17 cellular contexts compared by ENCODE assay signal in the genomic region with DNA sequence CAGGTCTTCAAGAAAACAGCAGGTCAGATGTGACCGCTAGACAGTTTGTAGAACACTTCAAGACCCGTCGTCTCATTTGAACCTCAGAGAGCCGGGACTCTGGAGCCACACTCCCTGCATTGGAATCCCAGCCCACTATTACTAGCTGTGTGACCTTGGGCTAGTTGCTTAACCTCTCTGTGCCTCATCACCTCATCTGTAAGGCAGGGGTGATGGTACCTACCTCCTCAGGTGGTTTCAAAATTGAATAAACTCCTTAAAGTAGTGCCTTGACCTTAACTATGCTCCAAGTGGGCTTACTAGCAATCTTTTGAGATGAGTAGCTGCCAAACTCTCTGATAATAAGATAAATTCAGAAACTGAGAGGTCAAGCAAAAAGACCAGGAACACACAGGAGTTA. TPM values are rescaled to one million over a fixed set of nuclear protein-coding genes. Genes with fewer than 3 reads are reported as not detected.
DNase-seq lines count a peak whose midpoint lies in the region; ATAC-seq and TF ChIP-seq lines count a peak whose summit lies in the region.
"Had no signal": no experiment of that assay in that cellular context is flagged by ENCODE, and none has a peak within 500 bp of the region (broad histone marks: within the 10 kb centered on the region; RNA-seq: fewer than 3 reads in every experiment).

No MANE protein-coding gene starts in this region.

- intact Hi-C loops in heart right ventricle (cut with DNase I) (no loop called here), left ventricle myocardium superior (cut with micrococcal nuclease) (no loop called here)

- H3K9ac ChIP-seq in muscle layer of colon (ENCODE audit: low read length), result no peak overlapping the region
- H3K9ac ChIP-seq: BLaER1 had no signal

- H3K27ac ChIP-seq in heart right ventricle, result peak overlapping the region; percentile 36 to 85 (median 78)
- peak overlapping the region; percentile 38 for H3K27ac ChIP-seq in muscle layer of colon (ENCODE audit: low read depth, low read length)
- H3K27ac ChIP-seq: BLaER1 had no signal

- DNase-seq in heart right ventricle, result no peak
- no peak for DNase-seq in left ventricle myocardium superior
- DNase-seq in central memory CD8-positive, alpha-beta T cell (ENCODE audit: low spot score in 2 of 2), result no peak
- DNase-seq in stimulated activated effector memory CD8-positive, alpha-beta T cell treated with anti-CD3 and anti-CD28 coated beads, Interleukin-12 subunit alpha, Interleukin-12 subunit beta, amount 100 ng/mL, for 72 hours (ENCODE audit: low spot score in 2 of 2), result no peak
- no peak for DNase-seq in stimulated activated CD8-positive, alpha-beta memory T cell treated with anti-CD3 and anti-CD28 coated beads, Interleukin-4, amount 100 ng/mL, for 48 hours
- DNase-seq: 8988T; GDM1; H9; MV-4-11; NCI-H1417; NCI-H1930; NCI-H446; NK-92 treated with Interleukin-12 subunit alpha and Interleukin-12 subunit beta, amount 100 ng/mL, for 24 hours had no signal

- H3K4me3 ChIP-seq in heart right ventricle (no peak overlapping the region), muscle layer of colon (ENCODE audit: low read depth in 1 of 2, low read length in 2 of 2) (no peak overlapping the region)
- H3K4me3 ChIP-seq: BLaER1 had no signal

- 95 to 97% methylated on average over 4 of the region's 4 CpGs for WGBS in heart right ventricle, 2 donors

- no peak overlapping the region for H3K4me3 Mint-ChIP-seq in central memory CD8-positive, alpha-beta T cell
- no peak overlapping the region for H3K4me3 Mint-ChIP-seq in stimulated activated effector memory CD8-positive, alpha-beta T cell treated with anti-CD3 and anti-CD28 coated beads, Interleukin-12 subunit alpha, Interleukin-12 subunit beta, amount 100 ng/mL, for 72 hours
- H3K4me3 Mint-ChIP-seq: H9 had no signal

- H3K9me3 ChIP-seq in heart right ventricle (no peaks in the 10 kb centered on the region), muscle layer of colon (ENCODE audit: low read length) (no peaks in the 10 kb centered on the region)
- H3K9me3 ChIP-seq: BLaER1 had no signal

- H3K9me3 Mint-ChIP-seq in central memory CD8-positive, alpha-beta T cell, result no peaks in the 10 kb centered on the region
- no peaks in the 10 kb centered on the region for H3K9me3 Mint-ChIP-seq in stimulated activated effector memory CD8-positive, alpha-beta T cell treated with anti-CD3 and anti-CD28 coated beads, Interleukin-12 subunit alpha, Interleukin-12 subunit beta, amount 100 ng/mL, for 72 hours
- H3K9me3 Mint-ChIP-seq: H9 had no signal

- no peaks in the 10 kb centered on the region for H3K27me3 Mint-ChIP-seq in central memory CD8-positive, alpha-beta T cell

- peaks cover 22% of the 10 kb centered on the region for H3K36me3 Mint-ChIP-seq in central memory CD8-positive, alpha-beta T cell (ENCODE audit: insufficient read depth)
- H3K36me3 Mint-ChIP-seq in stimulated activated effector memory CD8-positive, alpha-beta T cell treated with anti-CD3 and anti-CD28 coated beads, Interleukin-12 subunit alpha, Interleukin-12 subunit beta, amount 100 ng/mL, for 72 hours, result peaks cover 68% of the 10 kb centered on the region

- H3K4me1 ChIP-seq in heart right ventricle (peaks cover 3 to 42% (median 10%) of the 10 kb centered on the region in 9 donors), muscle layer of colon (ENCODE audit: insufficient read depth, low read length) (peaks cover 8% of the 10 kb centered on the region)
- H3K4me1 ChIP-seq: BLaER1 had no signal

- H3K27me3 ChIP-seq in heart right ventricle, result no peaks in the 10 kb centered on the region
- no peaks in the 10 kb centered on the region for H3K27me3 ChIP-seq in muscle layer of colon (ENCODE audit: control insufficient read depth in 1 of 2, insufficient read depth in 2 of 2, low read length in 2 of 2)
- H3K27me3 ChIP-seq: BLaER1 had no signal

- H3K36me3 ChIP-seq in heart right ventricle (peaks cover 0 to 98% (median 21%) of the 10 kb centered on the region in 9 donors), muscle layer of colon (ENCODE audit: insufficient read depth, low read length) (peaks cover 50% of the 10 kb centered on the region)

- no peak for TF ChIP-seq CTCF in heart right ventricle (IDR thresholded peaks at IDR 0.05)

- no peak for ATAC-seq in heart right ventricle
- ATAC-seq in left ventricle myocardium superior, result no peak
- no peak for ATAC-seq in central memory CD8-positive, alpha-beta T cell (replicated peaks; ENCODE audit: extremely low read depth, poor library complexity, severe bottlenecking)
- no peak for ATAC-seq in stimulated activated effector memory CD8-positive, alpha-beta T cell treated with anti-CD3 and anti-CD28 coated beads, Interleukin-12 subunit alpha, Interleukin-12 subunit beta, amount 100 ng/mL, for 72 hours
- no peak for ATAC-seq in GM19467 (IDR thresholded peaks at IDR 0.05; ENCODE audit: unreplicated experiment)
- no peak for ATAC-seq in HG02852 (IDR thresholded peaks at IDR 0.05; ENCODE audit: unreplicated experiment)

- H3K4me1 Mint-ChIP-seq in central memory CD8-positive, alpha-beta T cell, result peaks cover 7% of the 10 kb centered on the region
- peaks cover 7% of the 10 kb centered on the region for H3K4me1 Mint-ChIP-seq in stimulated activated effector memory CD8-positive, alpha-beta T cell treated with anti-CD3 and anti-CD28 coated beads, Interleukin-12 subunit alpha, Interleukin-12 subunit beta, amount 100 ng/mL, for 72 hours
- H3K4me1 Mint-ChIP-seq: H9 had no signal

- peak overlapping the region; percentile 22 for H3K27ac Mint-ChIP-seq in central memory CD8-positive, alpha-beta T cell (ENCODE audit: low read depth)
- H3K27ac Mint-ChIP-seq in stimulated activated effector memory CD8-positive, alpha-beta T cell treated with anti-CD3 and anti-CD28 coated beads, Interleukin-12 subunit alpha, Interleukin-12 subunit beta, amount 100 ng/mL, for 72 hours, result peak overlapping the region; percentile 67

RNA-seq across cellular contexts. Expression of a gene that starts 43.8 kb away (rescaled TPM):
- 100 to 1,000 TPM; 500 to 724 (median 679) TPM for total RNA-seq in heart right ventricle
- 100 to 1,000 TPM; 202 to 421 TPM for polyA plus RNA-seq in heart right ventricle
- total RNA-seq in left ventricle myocardium superior, result 701 TPM
